In genomic region chr17:65628637-65629036, GRCh38 we compare ENCODE assay signal across 1 cellular context.
A peak's percentile ranks its signal among the peaks of the same experiment; 100 is the strongest.
TF ChIP-seq lines count a peak whose summit lies in the region.

No MANE protein-coding gene starts in this region.

TF ChIP-seq in HepG2, 621 proteins besides CTCF, POLR2A, EP300 and RAD21 (continued from another document):
- no peak for TF ChIP-seq CREB1 (IDR thresholded peaks at IDR 0.05)
- no peak for TF ChIP-seq CREB1 (CRISPR knock-in tag; IDR thresholded peaks at IDR 0.05)
- 0 out of 2 replicates have a peak, but pooled peaks have one; percentile 28 for TF ChIP-seq ZSCAN21 (CRISPR knock-in tag; IDR thresholded peaks at IDR 0.05; ENCODE audit: borderline replicate concordance)
- TF ChIP-seq ZNF614 (CRISPR knock-in tag; IDR thresholded peaks at IDR 0.05; ENCODE audit: borderline replicate concordance), result 0 out of 2 replicates have a peak, but pooled peaks have one; percentile 7
- 0 out of 4 replicates have a peak, but pooled peaks of 1 of the 2 experiments have one; percentile 6 for TF ChIP-seq HMGXB4 (CRISPR knock-in tag; IDR thresholded peaks at IDR 0.05; ENCODE audit: borderline replicate concordance in 1 of 2, low read depth in 1 of 2)
- TF ChIP-seq ELK4 (CRISPR knock-in tag; IDR thresholded peaks at IDR 0.05; ENCODE audit: borderline replicate concordance), result no peak
- TF ChIP-seq CCDC6 (CRISPR knock-in tag; IDR thresholded peaks at IDR 0.05), result 0 out of 2 replicates have a peak, but pooled peaks have one; percentile 22
- no peak for TF ChIP-seq MYNN (CRISPR knock-in tag; IDR thresholded peaks at IDR 0.05; ENCODE audit: low read depth)
- TF ChIP-seq, protein P1, sequence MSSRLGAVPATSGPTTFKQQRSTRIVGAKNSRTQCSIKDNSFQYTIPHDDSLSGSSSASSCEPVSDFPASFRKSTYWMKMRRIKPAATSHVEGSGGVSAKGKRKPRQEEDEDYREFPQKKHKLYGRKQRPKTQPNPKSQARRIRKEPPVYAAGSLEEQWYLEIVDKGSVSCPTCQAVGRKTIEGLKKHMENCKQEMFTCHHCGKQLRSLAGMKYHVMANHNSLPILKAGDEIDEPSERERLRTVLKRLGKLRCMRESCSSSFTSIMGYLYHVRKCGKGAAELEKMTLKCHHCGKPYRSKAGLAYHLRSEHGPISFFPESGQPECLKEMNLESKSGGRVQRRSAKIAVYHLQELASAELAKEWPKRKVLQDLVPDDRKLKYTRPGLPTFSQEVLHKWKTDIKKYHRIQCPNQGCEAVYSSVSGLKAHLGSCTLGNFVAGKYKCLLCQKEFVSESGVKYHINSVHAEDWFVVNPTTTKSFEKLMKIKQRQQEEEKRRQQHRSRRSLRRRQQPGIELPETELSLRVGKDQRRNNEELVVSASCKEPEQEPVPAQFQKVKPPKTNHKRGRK (CRISPR knock-in tag; IDR thresholded peaks at IDR 0.05), result 0 out of 2 replicates have a peak, but pooled peaks have one; percentile 14
- TF ChIP-seq, protein P2, sequence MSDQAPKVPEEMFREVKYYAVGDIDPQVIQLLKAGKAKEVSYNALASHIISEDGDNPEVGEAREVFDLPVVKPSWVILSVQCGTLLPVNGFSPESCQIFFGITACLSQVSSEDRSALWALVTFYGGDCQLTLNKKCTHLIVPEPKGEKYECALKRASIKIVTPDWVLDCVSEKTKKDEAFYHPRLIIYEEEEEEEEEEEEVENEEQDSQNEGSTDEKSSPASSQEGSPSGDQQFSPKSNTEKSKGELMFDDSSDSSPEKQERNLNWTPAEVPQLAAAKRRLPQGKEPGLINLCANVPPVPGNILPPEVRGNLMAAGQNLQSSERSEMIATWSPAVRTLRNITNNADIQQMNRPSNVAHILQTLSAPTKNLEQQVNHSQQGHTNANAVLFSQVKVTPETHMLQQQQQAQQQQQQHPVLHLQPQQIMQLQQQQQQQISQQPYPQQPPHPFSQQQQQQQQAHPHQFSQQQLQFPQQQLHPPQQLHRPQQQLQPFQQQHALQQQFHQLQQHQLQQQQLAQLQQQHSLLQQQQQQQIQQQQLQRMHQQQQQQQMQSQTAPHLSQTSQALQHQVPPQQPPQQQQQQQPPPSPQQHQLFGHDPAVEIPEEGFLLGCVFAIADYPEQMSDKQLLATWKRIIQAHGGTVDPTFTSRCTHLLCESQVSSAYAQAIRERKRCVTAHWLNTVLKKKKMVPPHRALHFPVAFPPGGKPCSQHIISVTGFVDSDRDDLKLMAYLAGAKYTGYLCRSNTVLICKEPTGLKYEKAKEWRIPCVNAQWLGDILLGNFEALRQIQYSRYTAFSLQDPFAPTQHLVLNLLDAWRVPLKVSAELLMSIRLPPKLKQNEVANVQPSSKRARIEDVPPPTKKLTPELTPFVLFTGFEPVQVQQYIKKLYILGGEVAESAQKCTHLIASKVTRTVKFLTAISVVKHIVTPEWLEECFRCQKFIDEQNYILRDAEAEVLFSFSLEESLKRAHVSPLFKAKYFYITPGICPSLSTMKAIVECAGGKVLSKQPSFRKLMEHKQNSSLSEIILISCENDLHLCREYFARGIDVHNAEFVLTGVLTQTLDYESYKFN (CRISPR knock-in tag; conservative IDR thresholded peaks at IDR 0.05), result 0 out of 2 replicates have a peak, but pooled peaks have one; percentile 41
- TF ChIP-seq ZNF609 (CRISPR knock-in tag; IDR thresholded peaks at IDR 0.05; ENCODE audit: borderline replicate concordance), result 0 out of 2 replicates have a peak, but pooled peaks have one; percentile 19
- no peak for TF ChIP-seq TCF12 (IDR thresholded peaks at IDR 0.05)
- TF ChIP-seq TCF12 (CRISPR knock-in tag; IDR thresholded peaks at IDR 0.05), result no peak
- 0 out of 2 replicates have a peak, but pooled peaks have one; percentile 7 for TF ChIP-seq ZNF670 (CRISPR knock-in tag; IDR thresholded peaks at IDR 0.05; ENCODE audit: borderline replicate concordance)
